ENCODE assay signal across 21 cellular contexts in genomic region chr3:12906141-12906915, GRCh38.
A peak's percentile ranks its signal among the peaks of the same experiment; 100 is the strongest.
DNase-seq lines count a peak whose midpoint lies in the region; ATAC-seq, FAIRE-seq and TF ChIP-seq lines count a peak whose summit lies in the region.
"Had no signal": no experiment of that assay in that cellular context is flagged by ENCODE, and none has a peak within 500 bp of the region (broad histone marks: within the 10 kb centered on the region; RNA-seq: fewer than 3 reads in every experiment).

No MANE protein-coding gene starts in this region.

- intact Hi-C loops in Right ventricle myocardium superior (cut with DNase I): no loop called here
- intact Hi-C loops in left colon (cut with DNase I, micrococcal nuclease): no loop called here
- intact Hi-C loops in breast epithelium (cut with DNase I; ENCODE audit: low total_unique reads): no loop called here

- H3K4me1 ChIP-seq in neuronal stem cell (ENCODE audit: control insufficient read depth in 2 of 2, insufficient read depth in 1 of 2, low read depth in 1 of 2, low read length in 2 of 2): no peaks in the 10 kb centered on the region
- H3K4me1 ChIP-seq in breast epithelium: no peaks in the 10 kb centered on the region
- H3K4me1 ChIP-seq: SJCRH30 had no signal

- no peak overlapping the region for H3K4ac ChIP-seq in neuronal stem cell (ENCODE audit: low read length)

- H2AK5ac ChIP-seq in neuronal stem cell (ENCODE audit: low read depth, low read length): no peak overlapping the region

- peak; percentile 22 for ATAC-seq in Right ventricle myocardium superior (ENCODE audit: poor library complexity)
- ATAC-seq in left colon: no peak
- ATAC-seq: HCT116 had no signal

- H3K36me3 ChIP-seq in neuronal stem cell (replicated peaks in 1 of 2; ENCODE audit: control insufficient read depth in 2 of 2, insufficient read depth in 2 of 2, low read length in 2 of 2) (peaks cover 44 to 96% of the 10 kb centered on the region in 2 donors), breast epithelium (peaks cover 17% of the 10 kb centered on the region)
- H3K36me3 ChIP-seq: SJCRH30 had no signal

- H2BK12ac ChIP-seq in neuronal stem cell (ENCODE audit: low read length): no peak overlapping the region

- no peak for TF ChIP-seq POLR2A in breast epithelium (IDR thresholded peaks at IDR 0.05)

- FAIRE-seq in HTR-8/SVneo (lab: Jason Lieb, UNC): no peak

- H3K9me3 ChIP-seq in neuronal stem cell (replicated peaks in 1 of 2; ENCODE audit: control insufficient read depth in 2 of 2, insufficient read depth in 1 of 2, low read depth in 1 of 2, low read length in 2 of 2) (no peaks in the 10 kb centered on the region), breast epithelium (no peaks in the 10 kb centered on the region)
- H3K9me3 ChIP-seq: SJCRH30 had no signal

- H3K4me3 ChIP-seq in neuronal stem cell (ENCODE audit: low read length in 2 of 2): no peak overlapping the region
- H3K4me3 ChIP-seq in breast epithelium: no peak overlapping the region
- H3K4me3 ChIP-seq: PC-9, SJCRH30 had no signal

- DNase-seq in NCI-H146 (lab: John Stamatoyannopoulos, UW): peak; percentile 3
- no peak for DNase-seq in NCI-H146 treated with DMSO at 0.1 percent for 48 hours (lab: John Stamatoyannopoulos, UW; ENCODE audit: unreplicated experiment)
- no peak for DNase-seq in Right ventricle myocardium superior
- no peak for DNase-seq in neuronal stem cell (ENCODE audit: low spot score)
- no peak for DNase-seq in left colon
- no peak for DNase-seq in breast epithelium (ENCODE audit: low spot score in 2 of 2)
- no peak for DNase-seq in HTR-8/SVneo (ENCODE audit: insufficient read length, low spot score)
- no peak for DNase-seq in HK-2 (ENCODE audit: unreplicated experiment)
- DNase-seq: AML-193, DND-41, GOT3, KBM-7, NCI-H1105, NCI-H187, NCI-H226, NCI-H524 treated with DMSO at 0.1 percent for 48 hours, PC-9, SJCRH30 had no signal

- H3K9ac ChIP-seq in neuronal stem cell (ENCODE audit: low read depth, low read length, poor library complexity): no peak overlapping the region

- H2BK5ac ChIP-seq in neuronal stem cell (ENCODE audit: low read length): no peak overlapping the region

- peak overlapping the region; percentile 35 for H3K18ac ChIP-seq in neuronal stem cell (ENCODE audit: low read length)

- H3K4me2 ChIP-seq in neuronal stem cell (ENCODE audit: insufficient read depth, low read length, poor library complexity, severe bottlenecking): no peak overlapping the region
- H3K4me2 ChIP-seq: PC-9 had no signal

- H3K27ac ChIP-seq in neuronal stem cell (replicated peaks; ENCODE audit: low read length): no peak overlapping the region
- no peak overlapping the region for H3K27ac ChIP-seq in breast epithelium
- H3K27ac ChIP-seq: 22Rv1, PC-9, RWPE1, SJCRH30 had no signal

- H4K8ac ChIP-seq in neuronal stem cell (ENCODE audit: low read depth, low read length): no peak overlapping the region

- no CpG with 5 or more reads among the region's 20 CpGs for WGBS in neuronal stem cell (ENCODE audit: extremely low coverage in 2 of 2, insufficient read length in 2 of 2, insufficient replicate concordance in 1 of 2), 2 donors

- peak overlapping the region; percentile 77 for H3K23ac ChIP-seq in neuronal stem cell (ENCODE audit: low read depth, low read length, poor library complexity)

- no peak overlapping the region for H3K14ac ChIP-seq in neuronal stem cell (ENCODE audit: low read length)

- TF ChIP-seq CTCF in breast epithelium (IDR thresholded peaks at IDR 0.05): no peak

- H4K91ac ChIP-seq in neuronal stem cell (ENCODE audit: low read depth, low read length, poor library complexity): no peak overlapping the region

- H2BK120ac ChIP-seq in neuronal stem cell (ENCODE audit: low read depth, low read length): no peak overlapping the region

- H2BK15ac ChIP-seq in neuronal stem cell (ENCODE audit: low read length): no peak overlapping the region

- no peak overlapping the region for H2AFZ ChIP-seq in neuronal stem cell (ENCODE audit: low read length)
- H2AFZ ChIP-seq: PC-9 had no signal

- no peaks in the 10 kb centered on the region for H3K79me1 ChIP-seq in neuronal stem cell (ENCODE audit: low read depth, low read length)

- H3K27me3 ChIP-seq in neuronal stem cell (ENCODE audit: control insufficient read depth in 3 of 3, insufficient read depth in 3 of 3, low read depth in 1 of 3, low read length in 3 of 3): no peaks in the 10 kb centered on the region
- no peaks in the 10 kb centered on the region for H3K27me3 ChIP-seq in breast epithelium
- H3K27me3 ChIP-seq: SJCRH30 had no signal
